1 cellular context compared by ENCODE assay signal in genomic region chr2:118464546-118464945, GRCh38.
TF ChIP-seq lines count a peak whose summit lies in the region.

No MANE protein-coding gene starts in this region.

TF ChIP-seq in GM23338, 12 proteins besides CTCF, POLR2A, EP300 and RAD21 (continued from another document):
- TF ChIP-seq, protein P1, sequence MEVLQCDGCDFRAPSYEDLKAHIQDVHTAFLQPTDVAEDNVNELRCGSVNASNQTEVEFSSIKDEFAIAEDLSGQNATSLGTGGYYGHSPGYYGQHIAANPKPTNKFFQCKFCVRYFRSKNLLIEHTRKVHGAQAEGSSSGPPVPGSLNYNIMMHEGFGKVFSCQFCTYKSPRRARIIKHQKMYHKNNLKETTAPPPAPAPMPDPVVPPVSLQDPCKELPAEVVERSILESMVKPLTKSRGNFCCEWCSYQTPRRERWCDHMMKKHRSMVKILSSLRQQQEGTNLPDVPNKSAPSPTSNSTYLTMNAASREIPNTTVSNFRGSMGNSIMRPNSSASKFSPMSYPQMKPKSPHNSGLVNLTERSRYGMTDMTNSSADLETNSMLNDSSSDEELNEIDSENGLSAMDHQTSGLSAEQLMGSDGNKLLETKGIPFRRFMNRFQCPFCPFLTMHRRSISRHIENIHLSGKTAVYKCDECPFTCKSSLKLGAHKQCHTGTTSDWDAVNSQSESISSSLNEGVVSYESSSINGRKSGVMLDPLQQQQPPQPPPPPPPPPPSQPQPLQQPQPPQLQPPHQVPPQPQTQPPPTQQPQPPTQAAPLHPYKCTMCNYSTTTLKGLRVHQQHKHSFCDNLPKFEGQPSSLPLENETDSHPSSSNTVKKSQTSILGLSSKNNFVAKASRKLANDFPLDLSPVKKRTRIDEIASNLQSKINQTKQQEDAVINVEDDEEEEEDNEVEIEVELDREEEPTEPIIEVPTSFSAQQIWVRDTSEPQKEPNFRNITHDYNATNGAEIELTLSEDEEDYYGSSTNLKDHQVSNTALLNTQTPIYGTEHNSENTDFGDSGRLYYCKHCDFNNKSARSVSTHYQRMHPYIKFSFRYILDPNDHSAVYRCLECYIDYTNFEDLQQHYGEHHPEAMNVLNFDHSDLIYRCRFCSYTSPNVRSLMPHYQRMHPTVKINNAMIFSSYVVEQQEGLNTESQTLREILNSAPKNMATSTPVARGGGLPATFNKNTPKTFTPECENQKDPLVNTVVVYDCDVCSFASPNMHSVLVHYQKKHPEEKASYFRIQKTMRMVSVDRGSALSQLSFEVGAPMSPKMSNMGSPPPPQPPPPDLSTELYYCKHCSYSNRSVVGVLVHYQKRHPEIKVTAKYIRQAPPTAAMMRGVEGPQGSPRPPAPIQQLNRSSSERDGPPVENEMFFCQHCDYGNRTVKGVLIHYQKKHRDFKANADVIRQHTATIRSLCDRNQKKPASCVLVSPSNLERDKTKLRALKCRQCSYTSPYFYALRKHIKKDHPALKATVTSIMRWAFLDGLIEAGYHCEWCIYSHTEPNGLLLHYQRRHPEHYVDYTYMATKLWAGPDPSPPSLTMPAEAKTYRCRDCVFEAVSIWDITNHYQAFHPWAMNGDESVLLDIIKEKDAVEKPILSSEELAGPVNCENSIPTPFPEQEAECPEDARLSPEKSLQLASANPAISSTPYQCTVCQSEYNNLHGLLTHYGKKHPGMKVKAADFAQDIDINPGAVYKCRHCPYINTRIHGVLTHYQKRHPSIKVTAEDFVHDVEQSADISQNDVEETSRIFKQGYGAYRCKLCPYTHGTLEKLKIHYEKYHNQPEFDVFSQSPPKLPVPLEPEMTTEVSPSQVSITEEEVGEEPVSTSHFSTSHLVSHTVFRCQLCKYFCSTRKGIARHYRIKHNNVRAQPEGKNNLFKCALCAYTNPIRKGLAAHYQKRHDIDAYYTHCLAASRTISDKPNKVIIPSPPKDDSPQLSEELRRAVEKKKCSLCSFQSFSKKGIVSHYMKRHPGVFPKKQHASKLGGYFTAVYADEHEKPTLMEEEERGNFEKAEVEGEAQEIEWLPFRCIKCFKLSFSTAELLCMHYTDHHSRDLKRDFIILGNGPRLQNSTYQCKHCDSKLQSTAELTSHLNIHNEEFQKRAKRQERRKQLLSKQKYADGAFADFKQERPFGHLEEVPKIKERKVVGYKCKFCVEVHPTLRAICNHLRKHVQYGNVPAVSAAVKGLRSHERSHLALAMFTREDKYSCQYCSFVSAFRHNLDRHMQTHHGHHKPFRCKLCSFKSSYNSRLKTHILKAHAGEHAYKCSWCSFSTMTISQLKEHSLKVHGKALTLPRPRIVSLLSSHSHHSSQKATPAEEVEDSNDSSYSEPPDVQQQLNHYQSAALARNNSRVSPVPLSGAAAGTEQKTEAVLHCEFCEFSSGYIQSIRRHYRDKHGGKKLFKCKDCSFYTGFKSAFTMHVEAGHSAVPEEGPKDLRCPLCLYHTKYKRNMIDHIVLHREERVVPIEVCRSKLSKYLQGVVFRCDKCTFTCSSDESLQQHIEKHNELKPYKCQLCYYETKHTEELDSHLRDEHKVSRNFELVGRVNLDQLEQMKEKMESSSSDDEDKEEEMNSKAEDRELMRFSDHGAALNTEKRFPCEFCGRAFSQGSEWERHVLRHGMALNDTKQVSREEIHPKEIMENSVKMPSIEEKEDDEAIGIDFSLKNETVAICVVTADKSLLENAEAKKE (CRISPR knock-in tag; IDR thresholded peaks at IDR 0.05) = no peak
